Comparison of ENCODE assay signal across 16 cellular contexts in genomic region chr9:99445920-99446319, GRCh38.
DNase-seq lines count a peak whose midpoint lies in the region; ATAC-seq, FAIRE-seq and TF ChIP-seq lines count a peak whose summit lies in the region.
"Had no signal": no experiment of that assay in that cellular context is flagged by ENCODE, and none has a peak within 500 bp of the region (broad histone marks: within the 10 kb centered on the region; RNA-seq: fewer than 3 reads in every experiment).

No MANE protein-coding gene starts in this region.

- H3K27ac ChIP-seq in breast epithelium (peak overlapping the region in 1 of 2 donors; percentile 48), lung (ENCODE audit: low read depth in 1 of 2, low read length in 1 of 2) (peak overlapping the region in 1 of 2 donors; percentile 74), upper lobe of right lung (peak overlapping the region; percentile 55)

- H3K4me3 Mint-ChIP-seq in MCF 10A (ENCODE audit: unreplicated experiment): no peak overlapping the region
- H3K4me3 Mint-ChIP-seq: T-cell, WTC11 had no signal

- no peak for FAIRE-seq in bronchial epithelial cell (lab: Jason Lieb, UNC)
- FAIRE-seq: A204.1, islet of Langerhans had no signal

- no peak for TF ChIP-seq POLR2A in breast epithelium (IDR thresholded peaks at IDR 0.05)

- peak; percentile 42 for ATAC-seq in lung (ENCODE audit: insufficient read depth, low FRiP score)
- no peak for ATAC-seq in upper lobe of right lung
- ATAC-seq: T-cell, WTC11 had no signal

- H3K27me3 ChIP-seq in breast epithelium (no peaks in the 10 kb centered on the region), bronchial epithelial cell (ENCODE audit: control insufficient read depth, insufficient read depth, low read length) (no peaks in the 10 kb centered on the region), lung (ENCODE audit: control insufficient read depth, insufficient read depth) (no peaks in the 10 kb centered on the region), upper lobe of right lung (no peaks in the 10 kb centered on the region)

- no peaks in the 10 kb centered on the region for H3K9me3 ChIP-seq in breast epithelium
- H3K9me3 ChIP-seq in lung (ENCODE audit: control insufficient read depth in 2 of 2, insufficient read depth in 1 of 2, low read length in 1 of 2): no peaks in the 10 kb centered on the region
- no peaks in the 10 kb centered on the region for H3K9me3 ChIP-seq in upper lobe of right lung
- H3K9me3 ChIP-seq: mucosa of descending colon had no signal

- peaks cover 11% of the 10 kb centered on the region for H3K27me3 Mint-ChIP-seq in MCF 10A (ENCODE audit: insufficient read depth, unreplicated experiment)

- WGBS in lung, 2 donors: 75 to 85% methylated on average over 4 of the region's 4 CpGs

- H3K36me3 ChIP-seq in breast epithelium (no peaks in the 10 kb centered on the region), bronchial epithelial cell (ENCODE audit: control insufficient read depth, insufficient read depth, low read length) (no peaks in the 10 kb centered on the region), lung (ENCODE audit: control insufficient read depth in 2 of 2, insufficient read depth in 2 of 2, low read length in 2 of 2) (no peaks in the 10 kb centered on the region), upper lobe of right lung (no peaks in the 10 kb centered on the region)

- H3K9me3 Mint-ChIP-seq in MCF 10A (ENCODE audit: unreplicated experiment): no peaks in the 10 kb centered on the region
- H3K9me3 Mint-ChIP-seq: T-cell, WTC11 had no signal

- H3K4me3 ChIP-seq in breast epithelium: no peak overlapping the region
- no peak overlapping the region for H3K4me3 ChIP-seq in bronchial epithelial cell (ENCODE audit: low read depth, low read length)
- H3K4me3 ChIP-seq in lung: no peak overlapping the region
- no peak overlapping the region for H3K4me3 ChIP-seq in upper lobe of right lung
- H3K4me3 ChIP-seq: mucosa of descending colon, skin epidermis had no signal

- DNase-seq in MCF 10A (ENCODE audit: unreplicated experiment) (peak; percentile 42), breast epithelium (ENCODE audit: low spot score in 2 of 2) (no peak), bronchial epithelial cell (ENCODE audit: low read depth) (peak; percentile 61), lung (ENCODE audit: low spot score) (no peak), upper lobe of right lung (no peak), occipital lobe (lab: John Stamatoyannopoulos, UW) (no peak), activated T-cell treated with anti-CD3 and anti-CD28 coated beads for 4 hours (no peak), kidney tubule cell (ENCODE audit: low spot score) (no peak)
- DNase-seq: dermis blood vessel endothelial cell, mucosa of descending colon, NCI-H774, T-cell had no signal

- H3K4me1 ChIP-seq in breast epithelium (no peaks in the 10 kb centered on the region), lung (ENCODE audit: control insufficient read depth in 2 of 2, insufficient read depth in 2 of 2, low read length in 2 of 2) (peaks cover 3 to 7% of the 10 kb centered on the region in 2 donors), upper lobe of right lung (no peaks in the 10 kb centered on the region)

- CTCF ChIA-PET in MCF 10A (lab: Yijun Ruan, JAX): interaction anchor here (0.7 to 1.4 kb wide), 6 partner anchors 16 to 262 kb away, joined by 3 to 5 read pairs (median 3); no protein-coding TSS in a partner anchor

- H3K36me3 Mint-ChIP-seq in MCF 10A (ENCODE audit: insufficient read depth, unreplicated experiment): no peaks in the 10 kb centered on the region
- H3K36me3 Mint-ChIP-seq: T-cell, WTC11 had no signal

- BruUV-seq in MCF 10A (replicated peaks; lab: Mats Ljungman, UMichigan): no TSS peak

- H3K27ac Mint-ChIP-seq in MCF 10A (ENCODE audit: low read depth, unreplicated experiment): no peak overlapping the region
- H3K27ac Mint-ChIP-seq: T-cell, WTC11 had no signal

- intact Hi-C loops in MCF 10A (cut with micrococcal nuclease): no loop called here
- intact Hi-C loops in breast epithelium (cut with DNase I; ENCODE audit: low total_unique reads): no loop called here
- intact Hi-C loops in upper lobe of right lung (cut with DNase I): no loop called here

- H3K4me1 Mint-ChIP-seq in MCF 10A (ENCODE audit: insufficient read depth, unreplicated experiment): peaks cover 9% of the 10 kb centered on the region
- H3K4me1 Mint-ChIP-seq: T-cell, WTC11 had no signal

- TF ChIP-seq CTCF in MCF 10A (IDR thresholded peaks at IDR 0.05; ENCODE audit: unreplicated experiment): no peak
- TF ChIP-seq CTCF in breast epithelium (IDR thresholded peaks at IDR 0.05): no peak
- TF ChIP-seq CTCF in bronchial epithelial cell (IDR thresholded peaks at IDR 0.05; ENCODE audit: insufficient read depth, low read length, severe bottlenecking): no peak
- no peak for TF ChIP-seq CTCF in lung (IDR thresholded peaks at IDR 0.05; ENCODE audit: control extremely low read depth, extremely low read depth)
- TF ChIP-seq CTCF in upper lobe of right lung (IDR thresholded peaks at IDR 0.05): no peak

- POLR2A ChIA-PET in MCF 10A (lab: Yijun Ruan, JAX): interaction anchor here (1.2 to 1.5 kb wide), 4 partner anchors 12 to 373 kb away, joined by 3 to 4 read pairs (median 4); no protein-coding TSS in a partner anchor

Comparison
In these comparisons a context has a peak if more than half of its experiments do, and no peak if none do; other contexts are left out.
1. DNase-seq: peak in MCF 10A (single experiment) and bronchial epithelial cell (single experiment); none in breast epithelium (0 of 2), lung (single experiment), upper lobe of right lung (single experiment), occipital lobe (single experiment), activated T-cell treated with anti-CD3 and anti-CD28 coated beads for 4 hours (single experiment) and kidney tubule cell (single experiment).